In the genomic region with DNA sequence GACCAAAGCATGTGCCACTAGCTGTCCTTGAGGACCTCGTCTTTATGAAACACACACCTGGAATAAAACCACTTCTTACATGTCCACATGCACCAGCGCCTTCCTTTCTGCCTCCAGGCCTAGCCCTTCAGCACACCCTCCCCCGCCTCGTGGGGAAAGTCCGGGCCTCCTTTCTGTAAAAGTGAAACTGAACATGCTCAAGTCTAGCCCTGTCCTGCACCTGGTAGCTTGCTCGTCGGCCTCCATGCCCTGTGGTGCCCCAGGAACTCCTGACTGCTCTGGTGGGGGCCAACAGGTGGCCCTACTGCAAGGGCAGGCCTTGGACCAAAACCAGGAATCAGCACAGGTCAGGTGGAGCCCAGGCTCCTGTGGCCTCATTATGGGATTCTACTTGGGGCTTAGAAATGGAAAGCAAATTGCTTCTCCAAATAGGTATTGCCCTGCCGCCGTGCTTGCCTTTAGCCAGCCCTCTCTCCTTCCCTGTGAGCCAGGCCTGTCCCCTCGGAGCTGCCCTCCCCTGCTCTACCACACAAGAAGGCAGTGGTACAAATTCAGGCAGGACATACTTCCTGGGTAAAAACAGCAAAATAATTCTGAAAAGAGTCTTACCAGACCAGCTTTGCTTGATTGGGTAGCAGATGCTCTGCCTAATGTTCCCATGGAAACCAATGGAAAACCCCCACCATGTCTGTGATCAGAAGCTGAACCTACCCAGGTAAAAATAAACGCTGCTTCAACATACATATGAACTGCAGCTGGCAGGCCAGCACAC, we compare ENCODE assay signal across 8 cellular contexts. TPM values are rescaled to one million over a fixed set of nuclear protein-coding genes. Genes with fewer than 3 reads are reported as not detected.
A peak's percentile ranks its signal among the peaks of the same experiment; 100 is the strongest.
DNase-seq lines count a peak whose midpoint lies in the region; ATAC-seq lines count a peak whose summit lies in the region.

No MANE protein-coding gene starts in this region.

- no peaks in the 10 kb centered on the region for H3K36me3 Mint-ChIP-seq in activated naive CD8-positive, alpha-beta T cell treated with anti-CD3 and anti-CD28 coated beads, Interleukin-2, amount 50 U/mL, for 24 hours (ENCODE audit: low read depth)

- peak overlapping the region; percentile 76 for H3K27ac Mint-ChIP-seq in activated naive CD8-positive, alpha-beta T cell treated with anti-CD3 and anti-CD28 coated beads, Interleukin-2, amount 50 U/mL, for 24 hours

- H3K4me1 Mint-ChIP-seq in activated naive CD8-positive, alpha-beta T cell treated with anti-CD3 and anti-CD28 coated beads, Interleukin-2, amount 50 U/mL, for 24 hours, result peaks cover 36% of the 10 kb centered on the region

- peak overlapping the region; percentile 43 for H3K4me3 Mint-ChIP-seq in activated naive CD8-positive, alpha-beta T cell treated with anti-CD3 and anti-CD28 coated beads, Interleukin-2, amount 50 U/mL, for 24 hours

- H3K9me3 Mint-ChIP-seq in activated naive CD8-positive, alpha-beta T cell treated with anti-CD3 and anti-CD28 coated beads, Interleukin-2, amount 50 U/mL, for 24 hours, result no peaks in the 10 kb centered on the region

- DNase-seq in RPMI7951 (ENCODE audit: low read depth) (peak; percentile 24), iPS-NIHi11 (ENCODE audit: low spot score) (no peak), NCI-H1105 (lab: John Stamatoyannopoulos, UW) (no peak), AML-193 (lab: John Stamatoyannopoulos, UW) (no peak)
- peak; percentile 72 for DNase-seq in activated naive CD8-positive, alpha-beta T cell treated with anti-CD3 and anti-CD28 coated beads, Interleukin-2, amount 50 U/mL, for 24 hours
- DNase-seq in stimulated activated CD4-positive, alpha-beta T cell treated with anti-CD3 and anti-CD28 coated beads, Interleukin-12 subunit alpha, Interleukin-12 subunit beta, amount 100 ng/mL, for 24 hours (ENCODE audit: low read depth in 2 of 2), result peak; percentile 42 to 58

- ATAC-seq in GM18519 (IDR thresholded peaks at IDR 0.05; ENCODE audit: low FRiP score, unreplicated experiment) (peak; percentile 60), HG02642 (IDR thresholded peaks at IDR 0.05; ENCODE audit: poor library complexity, unreplicated experiment) (peak; percentile 89)
- peak; percentile 50 for ATAC-seq in activated naive CD8-positive, alpha-beta T cell treated with anti-CD3 and anti-CD28 coated beads, Interleukin-2, amount 50 U/mL, for 24 hours

- peaks cover 5% of the 10 kb centered on the region for H3K27me3 Mint-ChIP-seq in activated naive CD8-positive, alpha-beta T cell treated with anti-CD3 and anti-CD28 coated beads, Interleukin-2, amount 50 U/mL, for 24 hours

RNA-seq across cellular contexts. Expression of gene ERH, which starts 43.5 kb away (rescaled TPM):
- 125 and 126 TPM in 2 replicates for total RNA-seq in RPMI7951 (2014; rRNA removed; shearing (Covaris generic))

RNA-seq across cellular contexts. Expression of gene SLC39A9, which starts 43.9 kb away (rescaled TPM):
- 80.9 and 88.7 TPM in 2 replicates for total RNA-seq in RPMI7951 (2014; rRNA removed; shearing (Covaris generic))

Comparison
In these comparisons a context has a peak if more than half of its experiments do, and no peak if none do; other contexts are left out.
1. DNase-seq: peak in RPMI7951 (single experiment), activated naive CD8-positive, alpha-beta T cell treated with anti-CD3 and anti-CD28 coated beads, Interleukin-2, amount 50 U/mL, for 24 hours (single experiment) and stimulated activated CD4-positive, alpha-beta T cell treated with anti-CD3 and anti-CD28 coated beads, Interleukin-12 subunit alpha, Interleukin-12 subunit beta, amount 100 ng/mL, for 24 hours (2 of 2); none in iPS-NIHi11 (single experiment), NCI-H1105 (single experiment) and AML-193 (0 of 2).
2. Peak in every context shown above with its lines, with median percentiles within 50 percentile points of each other: ATAC-seq.